Comparison of ENCODE assay signal across 22 cellular contexts in the genomic region with DNA sequence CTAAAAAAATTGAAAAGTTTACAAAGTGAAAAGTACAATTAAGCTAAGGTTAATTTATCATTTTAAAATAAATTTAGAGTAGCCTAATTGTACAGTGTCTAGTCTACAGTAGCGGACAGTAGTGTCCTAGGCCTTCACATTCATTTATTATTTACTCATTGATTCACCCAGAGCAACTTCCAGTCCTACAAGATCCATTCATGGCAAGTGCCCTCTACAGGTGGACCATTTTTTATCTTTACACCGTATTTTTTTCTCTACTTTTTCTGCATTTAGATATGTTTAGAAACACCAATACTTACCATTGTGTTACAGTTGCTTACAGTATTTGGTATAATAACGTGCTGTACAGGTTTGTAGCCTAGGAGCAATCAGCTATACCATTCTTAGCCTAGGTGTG.
A peak's percentile ranks its signal among the peaks of the same experiment; 100 is the strongest.
DNase-seq lines count a peak whose midpoint lies in the region; ATAC-seq, FAIRE-seq and TF ChIP-seq lines count a peak whose summit lies in the region.
"Had no signal": no experiment of that assay in that cellular context is flagged by ENCODE, and none has a peak within 500 bp of the region (broad histone marks: within the 10 kb centered on the region; RNA-seq: fewer than 3 reads in every experiment).

No MANE protein-coding gene starts in this region.

- H3K27me3 ChIP-seq in HepG2 (ENCODE audit: control insufficient read depth in 1 of 2, insufficient read depth in 2 of 2, low read length in 2 of 2): peaks cover 3 to 49% of the 10 kb centered on the region in 2 experiments; a peak in 3 of 5 replicates
- H3K27me3 ChIP-seq in right lobe of liver: no peaks in the 10 kb centered on the region
- H3K27me3 ChIP-seq in Loucy (ENCODE audit: insufficient read depth, low read length, poor library complexity, severe bottlenecking): no peaks in the 10 kb centered on the region

- DNase-seq in HepG2 (ENCODE audit: low spot score): peak; percentile 46
- DNase-seq in right lobe of liver: no peak
- no peak for DNase-seq in chondrocyte (ENCODE audit: low spot score)
- no peak for DNase-seq in NCI-H128 (lab: John Stamatoyannopoulos, UW; ENCODE audit: unreplicated experiment)
- no peak for DNase-seq in SKM-1 treated with dmso at 0.1 percent for 144 hours (lab: John Stamatoyannopoulos, UW; ENCODE audit: unreplicated experiment)
- no peak for DNase-seq in cortex of kidney (lab: John Stamatoyannopoulos, UW)
- DNase-seq in NOMO-1 treated with dmso at 0.1 percent for 144 hours (lab: John Stamatoyannopoulos, UW; ENCODE audit: unreplicated experiment): no peak
- DNase-seq: CD8-positive, alpha-beta T cell; DMS79 treated with DMSO at 0.1 percent for 48 hours; HCEC 1CT; NCI-H1092 treated with DMSO at 0.1 percent for 48 hours; NCI-H1694; NCI-H510A; NCI-H748 treated with DMSO at 0.1 percent for 48 hours; NK-92 treated with Interleukin-12 subunit alpha and Interleukin-12 subunit beta, amount 100 ng/mL, for 24 hours; SJCRH30; SW 1271; T-helper 2 cell had no signal

- TF ChIP-seq RAD21 in HepG2 (CRISPR knock-in tag; IDR thresholded peaks at IDR 0.05): no peak

- in situ Hi-C loops in HepG2 (cut with HindIII; ENCODE audit: extremely low pct_ligation_motif_present, low pct_unique_long_range_greater_than_20kb): no loop called here

- H3K9ac ChIP-seq in HepG2 (ENCODE audit: insufficient read depth, low read depth, low read length): no peak overlapping the region
- no peak overlapping the region for H3K9ac ChIP-seq in Loucy (ENCODE audit: low read depth, low read length, poor library complexity, severe bottlenecking)
- H3K9ac ChIP-seq: KMS-11 had no signal

- H3K4me2 ChIP-seq in HepG2 (ENCODE audit: low read depth, low read length) (no peak overlapping the region), Loucy (ENCODE audit: low read depth, low read length, poor library complexity, severe bottlenecking) (no peak overlapping the region)
- H3K4me2 ChIP-seq: KMS-11 had no signal

- no peak overlapping the region for H2AFZ ChIP-seq in HepG2 (ENCODE audit: low read length)
- no peak overlapping the region for H2AFZ ChIP-seq in Loucy (ENCODE audit: low read length)

- no peak overlapping the region for H3K27ac Mint-ChIP-seq in chondrocyte (ENCODE audit: unreplicated experiment)
- H3K27ac Mint-ChIP-seq: CD8-positive, alpha-beta T cell had no signal

- H3K36me3 Mint-ChIP-seq in chondrocyte (ENCODE audit: low read depth): no peaks in the 10 kb centered on the region
- H3K36me3 Mint-ChIP-seq: CD8-positive, alpha-beta T cell had no signal

- no peaks in the 10 kb centered on the region for H3K9me2 ChIP-seq in Loucy (replicated peaks; ENCODE audit: low read depth, low read length)

- TF ChIP-seq EP300 in HepG2 (IDR thresholded peaks at IDR 0.05; ENCODE audit: low read depth in 2 of 2, low read length in 2 of 2) (no peak), HepG2 (CRISPR knock-in tag; IDR thresholded peaks at IDR 0.05; ENCODE audit: borderline replicate concordance) (no peak)

- no peak for TF ChIP-seq POLR2A in HepG2 (IDR thresholded peaks at IDR 0.05; ENCODE audit: insufficient read depth in 1 of 2, low read depth in 2 of 2, low read length in 2 of 2)
- TF ChIP-seq POLR2A in right lobe of liver (IDR thresholded peaks at IDR 0.05): no peak

- no peaks in the 10 kb centered on the region for H4K20me1 ChIP-seq in HepG2 (ENCODE audit: insufficient read depth, low read length)
- H4K20me1 ChIP-seq in Loucy (ENCODE audit: insufficient read depth, low read length, poor library complexity, severe bottlenecking): no peaks in the 10 kb centered on the region

- no peaks in the 10 kb centered on the region for H3K36me3 ChIP-seq in HepG2 (replicated peaks in 1 of 2; ENCODE audit: control insufficient read depth in 1 of 2, insufficient read depth in 2 of 2, low read length in 2 of 2)
- no peaks in the 10 kb centered on the region for H3K36me3 ChIP-seq in right lobe of liver
- no peaks in the 10 kb centered on the region for H3K36me3 ChIP-seq in Loucy (ENCODE audit: insufficient read depth, low read length)
- H3K36me3 ChIP-seq: SJCRH30 had no signal

- no peaks in the 10 kb centered on the region for H3F3A ChIP-seq in Loucy (ENCODE audit: low read depth)

- H3K9me3 Mint-ChIP-seq in chondrocyte (ENCODE audit: low read depth): no peaks in the 10 kb centered on the region
- H3K9me3 Mint-ChIP-seq: CD8-positive, alpha-beta T cell had no signal

- peaks cover 31% of the 10 kb centered on the region for H3K27me3 Mint-ChIP-seq in chondrocyte (ENCODE audit: low read depth)

- H3K4me3 ChIP-seq in HepG2 (replicated peaks in 1 of 3; ENCODE audit: insufficient read depth in 1 of 3, low read depth in 2 of 3, low read length in 3 of 3): no peak overlapping the region
- no peak overlapping the region for H3K4me3 ChIP-seq in right lobe of liver
- H3K4me3 ChIP-seq in Loucy (ENCODE audit: low read length, poor library complexity, severe bottlenecking): no peak overlapping the region
- H3K4me3 ChIP-seq: SJCRH30 had no signal

- H3K79me2 ChIP-seq in HepG2 (ENCODE audit: insufficient read depth, low read length) (no peaks in the 10 kb centered on the region), Loucy (ENCODE audit: insufficient read depth, low read length) (no peaks in the 10 kb centered on the region)

- 12% methylated on average over 3 of the region's 3 CpGs for WGBS in HepG2 (ENCODE audit: low lambda C conversion rate)
- 68% methylated on average over 3 of the region's 3 CpGs for WGBS in right lobe of liver (ENCODE audit: insufficient coverage, low coverage, low lambda C conversion rate, missing lambda C conversion rate)

- no peaks in the 10 kb centered on the region for H3K9me3 ChIP-seq in HepG2 (ENCODE audit: low read length)
- no peaks in the 10 kb centered on the region for H3K9me3 ChIP-seq in right lobe of liver
- no peaks in the 10 kb centered on the region for H3K9me3 ChIP-seq in Loucy (ENCODE audit: insufficient read depth, low read depth, low read length)
- H3K9me3 ChIP-seq: SJCRH30 had no signal

- H3K4me1 Mint-ChIP-seq in chondrocyte (ENCODE audit: low read depth): no peaks in the 10 kb centered on the region

- H3K4me1 ChIP-seq in HepG2 (ENCODE audit: insufficient read depth, low read length) (no peaks in the 10 kb centered on the region), right lobe of liver (no peaks in the 10 kb centered on the region), Loucy (ENCODE audit: insufficient read depth, low read length, poor library complexity, severe bottlenecking) (no peaks in the 10 kb centered on the region)
- H3K4me1 ChIP-seq: SJCRH30 had no signal

- no peak overlapping the region for H3K27ac ChIP-seq in HepG2 (ENCODE audit: extremely low read length, insufficient read depth, low read length)
- no peak overlapping the region for H3K27ac ChIP-seq in right lobe of liver
- H3K27ac ChIP-seq: KMS-11, SJCRH30 had no signal

- ATAC-seq in HepG2 (peak; percentile 60), right lobe of liver (no peak)
- ATAC-seq: CD8-positive, alpha-beta T cell had no signal

- peak; percentile 72 for FAIRE-seq in HepG2 (lab: Jason Lieb, UNC)
- FAIRE-seq: A204.1, G401.6 had no signal

- TF ChIP-seq CTCF in HepG2 (CRISPR knock-in tag; IDR thresholded peaks at IDR 0.05) (no peak), right lobe of liver (IDR thresholded peaks at IDR 0.05) (no peak), Loucy (conservative IDR thresholded peaks at IDR 0.05; ENCODE audit: low read length) (peak; percentile 34), chondrocyte (IDR thresholded peaks at IDR 0.05) (peak; percentile 16)

- intact Hi-C loops in HepG2 (cut with micrococcal nuclease; ENCODE audit: unreplicated experiment) (no loop called here), right lobe of liver (cut with DNase I) (no loop called here)

- no TSS peak for BruUV-seq in HepG2 (replicated peaks; lab: Mats Ljungman, UMichigan)

- POLR2A ChIA-PET in HepG2 (lab: Yijun Ruan, JAX): no interaction called here

- no peak overlapping the region for H3K4me3 Mint-ChIP-seq in chondrocyte (ENCODE audit: unreplicated experiment)
- H3K4me3 Mint-ChIP-seq: CD8-positive, alpha-beta T cell had no signal

- CTCF ChIA-PET in HepG2 (lab: Yijun Ruan, JAX; ENCODE audit: low intra/inter-chr PET ratio, low total read pairs): no interaction called here

TF ChIP-seq in HepG2, 621 proteins besides CTCF, POLR2A, EP300 and RAD21:
- TF ChIP-seq SIN3B (IDR thresholded peaks at IDR 0.05; ENCODE audit: low read length) (no peak), STAG1 (CRISPR knock-in tag; IDR thresholded peaks at IDR 0.05) (0 out of 2 replicates have a peak, but pooled peaks have one; percentile 18)
TF ChIP-seq in HepG2: peak in this region for 1.

Comparison
In these comparisons a context has a peak if more than half of its experiments do, and no peak if none do; other contexts are left out.
1. CTCF ChIP-seq: peak in Loucy (single experiment) and chondrocyte (single experiment); none in HepG2 (single experiment) and right lobe of liver (0 of 4).